Comparison of ENCODE assay signal across 1 cellular context in genomic region chr1:175829845-175830244, GRCh38.
TF ChIP-seq lines count a peak whose summit lies in the region.

No MANE protein-coding gene starts in this region.

TF ChIP-seq in H1, 55 proteins besides CTCF, POLR2A, EP300 and RAD21:
- no peak for TF ChIP-seq TBP (IDR thresholded peaks at IDR 0.05; ENCODE audit: low read depth, low read length)
- TF ChIP-seq, protein P1, sequence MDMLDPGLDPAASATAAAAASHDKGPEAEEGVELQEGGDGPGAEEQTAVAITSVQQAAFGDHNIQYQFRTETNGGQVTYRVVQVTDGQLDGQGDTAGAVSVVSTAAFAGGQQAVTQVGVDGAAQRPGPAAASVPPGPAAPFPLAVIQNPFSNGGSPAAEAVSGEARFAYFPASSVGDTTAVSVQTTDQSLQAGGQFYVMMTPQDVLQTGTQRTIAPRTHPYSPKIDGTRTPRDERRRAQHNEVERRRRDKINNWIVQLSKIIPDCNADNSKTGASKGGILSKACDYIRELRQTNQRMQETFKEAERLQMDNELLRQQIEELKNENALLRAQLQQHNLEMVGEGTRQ (IDR thresholded peaks at IDR 0.05; ENCODE audit: low read length): no peak
- TF ChIP-seq NANOG (IDR thresholded peaks at IDR 0.05; ENCODE audit: insufficient read depth, low read depth, low read length, poor library complexity, severe bottlenecking): no peak
- TF ChIP-seq PHF8 (conservative IDR thresholded peaks at IDR 0.05; ENCODE audit: low read depth, low read length): no peak
- TF ChIP-seq CTBP2 (IDR thresholded peaks at IDR 0.05; ENCODE audit: borderline replicate concordance, insufficient read depth, insufficient read length, low read length): no peak
- TF ChIP-seq CHD1 (IDR thresholded peaks at IDR 0.05; ENCODE audit: low read depth, low read length): no peak
- TF ChIP-seq FOSL1 (IDR thresholded peaks at IDR 0.05; ENCODE audit: insufficient read depth, low read depth, low read length): no peak
- no peak for TF ChIP-seq MAX (IDR thresholded peaks at IDR 0.05)
- no peak for TF ChIP-seq RBBP5 (IDR thresholded peaks at IDR 0.05; ENCODE audit: borderline replicate concordance, low read depth, low read length)
- TF ChIP-seq SAP30 (IDR thresholded peaks at IDR 0.05; ENCODE audit: insufficient read depth, insufficient replicate concordance, low read length): no peak
- TF ChIP-seq, protein P2, sequence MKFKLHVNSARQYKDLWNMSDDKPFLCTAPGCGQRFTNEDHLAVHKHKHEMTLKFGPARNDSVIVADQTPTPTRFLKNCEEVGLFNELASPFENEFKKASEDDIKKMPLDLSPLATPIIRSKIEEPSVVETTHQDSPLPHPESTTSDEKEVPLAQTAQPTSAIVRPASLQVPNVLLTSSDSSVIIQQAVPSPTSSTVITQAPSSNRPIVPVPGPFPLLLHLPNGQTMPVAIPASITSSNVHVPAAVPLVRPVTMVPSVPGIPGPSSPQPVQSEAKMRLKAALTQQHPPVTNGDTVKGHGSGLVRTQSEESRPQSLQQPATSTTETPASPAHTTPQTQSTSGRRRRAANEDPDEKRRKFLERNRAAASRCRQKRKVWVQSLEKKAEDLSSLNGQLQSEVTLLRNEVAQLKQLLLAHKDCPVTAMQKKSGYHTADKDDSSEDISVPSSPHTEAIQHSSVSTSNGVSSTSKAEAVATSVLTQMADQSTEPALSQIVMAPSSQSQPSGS (IDR thresholded peaks at IDR 0.05; ENCODE audit: low read length): no peak
- no peak for TF ChIP-seq BCL11A (IDR thresholded peaks at IDR 0.05; ENCODE audit: low read depth in 2 of 2, low read length in 2 of 2)
- no peak for TF ChIP-seq SP1 (IDR thresholded peaks at IDR 0.05; ENCODE audit: low read depth, low read length)
- TF ChIP-seq GABPA (IDR thresholded peaks at IDR 0.05; ENCODE audit: borderline replicate concordance, insufficient read depth, low read length): no peak
- no peak for TF ChIP-seq SIX5 (IDR thresholded peaks at IDR 0.05; ENCODE audit: low read depth, low read length)
- no peak for TF ChIP-seq HDAC2 (IDR thresholded peaks at IDR 0.05; ENCODE audit: borderline replicate concordance in 1 of 2, low read depth in 2 of 2, low read length in 2 of 2)
- TF ChIP-seq POU5F1 (IDR thresholded peaks at IDR 0.05; ENCODE audit: low read depth, low read length): no peak
- no peak for TF ChIP-seq EGR1 (IDR thresholded peaks at IDR 0.05; ENCODE audit: borderline replicate concordance, low read depth, low read length)
